8 cellular contexts compared by ENCODE assay signal in genomic region chr14:99271288-99271941, GRCh38. TPM values are rescaled to one million over a fixed set of nuclear protein-coding genes. Genes with fewer than 3 reads are reported as not detected.
DNase-seq lines count a peak whose midpoint lies in the region; ATAC-seq and TF ChIP-seq lines count a peak whose summit lies in the region.

No MANE protein-coding gene starts in this region.

- peak overlapping the region; percentile 73 for H2AFZ ChIP-seq in GM23248

- H3K9ac ChIP-seq in GM23248, result no peak overlapping the region; the same call in 1 of the 2 replicates

- no peaks in the 10 kb centered on the region for H3K79me2 ChIP-seq in GM23248 (ENCODE audit: insufficient read depth)

- no peak for TF ChIP-seq EP300 in sigmoid colon (IDR thresholded peaks at IDR 0.05)

- no peaks in the 10 kb centered on the region; the same call in 1 of the 2 replicates for H3F3A ChIP-seq in GM23248 (ENCODE audit: insufficient read depth)

- H3K36me3 ChIP-seq in GM23248 (ENCODE audit: low read depth) (no peaks in the 10 kb centered on the region), SJCRH30 (no peaks in the 10 kb centered on the region), sigmoid colon (no peaks in the 10 kb centered on the region)

- no peak for TF ChIP-seq POLR2A in sigmoid colon (IDR thresholded peaks at IDR 0.05)

- TF ChIP-seq CTCF in fibroblast of pulmonary artery (IDR thresholded peaks at IDR 0.05; ENCODE audit: low read length, missing control alignments) (no peak), sigmoid colon (IDR thresholded peaks at IDR 0.05) (no peak)

- in situ Hi-C loops in GM23248 (cut with MboI), result loop anchor here (25.0 kb wide), 1 partner anchor 1134 kb away; no protein-coding TSS in a partner anchor

- no peak overlapping the region for H3K27ac ChIP-seq in GM23248
- H3K27ac ChIP-seq in SJCRH30, result no peak overlapping the region
- no peak overlapping the region for H3K27ac ChIP-seq in sigmoid colon

- no peaks in the 10 kb centered on the region for H3K9me3 ChIP-seq in GM23248 (ENCODE audit: low read depth)
- H3K9me3 ChIP-seq in SJCRH30 (replicated peaks), result no peaks in the 10 kb centered on the region
- no peaks in the 10 kb centered on the region for H3K9me3 ChIP-seq in sigmoid colon

- H4K20me1 ChIP-seq in GM23248 (ENCODE audit: insufficient read depth), result no peaks in the 10 kb centered on the region

- H3K4me3 ChIP-seq in GM23248, result peak overlapping the region; percentile 70
- H3K4me3 ChIP-seq in SJCRH30, result peak overlapping the region; percentile 67
- peak overlapping the region; percentile 58 for H3K4me3 ChIP-seq in fibroblast of pulmonary artery (replicated peaks; ENCODE audit: low read depth, low read length)
- peak overlapping the region in 3 of 4 donors; percentile 30 to 39 (median 38) for H3K4me3 ChIP-seq in sigmoid colon

- DNase-seq in GM23248, result no peak
- DNase-seq in SJCRH30, result no peak
- no peak for DNase-seq in fibroblast of pulmonary artery (ENCODE audit: low read depth)
- no peak for DNase-seq in sigmoid colon
- DNase-seq in left lobe of liver (ENCODE audit: low spot score), result no peak
- DNase-seq in SW480 (ENCODE audit: low spot score), result no peak
- DNase-seq in RKO (ENCODE audit: low spot score), result no peak

- peaks cover 85% of the 10 kb centered on the region for H3K27me3 ChIP-seq in GM23248 (replicated peaks; ENCODE audit: insufficient read depth)
- peaks cover 9% of the 10 kb centered on the region for H3K27me3 ChIP-seq in SJCRH30
- H3K27me3 ChIP-seq in sigmoid colon, result peaks cover 64 to 90% (median 76%) of the 10 kb centered on the region in 3 donors

- H3K9me2 ChIP-seq in GM23248 (ENCODE audit: insufficient read depth), result no peaks in the 10 kb centered on the region

- WGBS in GM23248 (ENCODE audit: low coverage in 1 of 2, low lambda C conversion rate in 2 of 2, missing lambda C conversion rate in 2 of 2), 2 experiments, result 1 to 2% methylated on average over 12 to 27 of the region's 27 CpGs
- 2 to 3% methylated on average over 27 of the region's 27 CpGs for WGBS in sigmoid colon, 2 donors

- H3K4me2 ChIP-seq in GM23248 (ENCODE audit: unreplicated experiment), result peak overlapping the region; percentile 77

- peaks cover 13% of the 10 kb centered on the region; the same call in 1 of the 2 replicates for H3K4me1 ChIP-seq in GM23248 (ENCODE audit: insufficient read depth)
- H3K4me1 ChIP-seq in SJCRH30, result no peaks in the 10 kb centered on the region; the same call in 1 of the 2 replicates
- peaks cover 0 to 60% (median 56%) of the 10 kb centered on the region in 4 donors for H3K4me1 ChIP-seq in sigmoid colon

- intact Hi-C loops in sigmoid colon (cut with DNase I), result no loop called here

- ATAC-seq in left lobe of liver (no peak), GM19467 (IDR thresholded peaks at IDR 0.05; ENCODE audit: unreplicated experiment) (no peak)

RNA-seq across cellular contexts. Expression of gene BCL11B, which starts 0.6 kb away (rescaled TPM):
- not detected in 2 replicates for total RNA-seq in GM23248 (2014; rRNA removed; shearing (Covaris generic))
- not detected in 2 replicates for polyA plus RNA-seq in GM23248 (2016; fragmentation: Nextera tagmentation; extraction: Ambion mirVana)
- 1.7 and 2.2 TPM in 2 replicates for total RNA-seq in SJCRH30 (2014; rRNA removed; shearing (Covaris generic))
- under 1 TPM; under 0.01 to 0.28 (median 0.15) TPM for total RNA-seq in sigmoid colon
- polyA plus RNA-seq in sigmoid colon, result 1 to 10 TPM in 1 of 3 donors, under 1 TPM in 2; 0.23 to 3.5 (median 0.60) TPM
- total RNA-seq in left lobe of liver, result 0.43 TPM
